27 cellular contexts compared by ENCODE assay signal in the genomic region with DNA sequence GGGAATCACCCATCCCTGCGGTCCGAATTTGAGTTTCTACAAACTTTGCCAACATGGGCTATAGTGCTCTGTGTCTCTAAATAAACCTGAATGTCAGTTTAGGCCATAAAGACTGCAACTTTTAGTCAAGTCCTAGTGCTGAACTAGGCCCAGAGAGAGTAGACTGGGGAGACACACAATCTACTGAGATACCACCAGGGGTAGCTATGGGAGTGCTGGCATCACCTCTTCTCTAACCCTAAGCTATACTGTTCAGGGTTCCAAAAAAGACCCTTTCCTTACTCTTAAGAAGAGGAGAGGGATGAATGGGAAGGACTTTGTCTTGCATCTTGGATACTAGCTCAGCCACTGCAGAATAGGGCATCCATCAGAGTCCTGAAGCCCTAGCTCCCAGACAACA.
"Had no signal": no experiment of that assay in that cellular context is flagged by ENCODE, and none has a peak within 500 bp of the region (broad histone marks: within the 10 kb centered on the region; RNA-seq: fewer than 3 reads in every experiment).

No MANE protein-coding gene starts in this region.

- H3K4me1 ChIP-seq: adrenal gland, breast epithelium had no signal

- H3K4me2 ChIP-seq: PC-9 had no signal

- H3K9me3 ChIP-seq: adrenal gland had no signal

- FAIRE-seq: TTC549 had no signal

- H3K36me3 ChIP-seq: adrenal gland, breast epithelium had no signal

- H3K27ac ChIP-seq: adrenal gland, breast epithelium, PC-9 had no signal

- H2AFZ ChIP-seq: PC-9 had no signal

- DNase-seq: activated CD4-positive, alpha-beta memory T cell treated with anti-CD3 and anti-CD28 coated beads, Interleukin-2, amount 10 ng/mL, durations not matched to agents 7 days and 5 days; activated CD4-positive, alpha-beta T cell treated with anti-CD3 and anti-CD28 coated beads for 36 hours; activated CD4-positive, alpha-beta T cell treated with anti-CD3 and anti-CD28 coated beads, Interleukin-2, amount 50 U/mL, for 1 hour; activated naive CD4-positive, alpha-beta T cell treated with anti-CD3 and anti-CD28 coated beads, Interleukin-2, amount 50 U/mL, for 16 hours; activated naive CD8-positive, alpha-beta T cell treated with anti-CD3 and anti-CD28 coated beads, Interleukin-2, amount 10 ng/mL, durations not matched to agents 7 days and 5 days; activated T-cell treated with anti-CD3 and anti-CD28 coated beads for 4 hours; activated T-cell treated with anti-CD3 and anti-CD28 coated beads, Interleukin-2, amount 50 U/mL, for 48 hours; adrenal gland; aorta; caudate nucleus; KG1; MV-4-11; NCI-H1092 treated with DMSO at 0.1 percent for 48 hours; NCI-H1417 treated with DMSO at 0.1 percent for 48 hours; NCI-H1694; NCI-H2029; NCI-H2107; NCI-H2171 treated with DMSO at 0.1 percent for 48 hours; NCI-H226; NCI-H526 treated with DMSO at 0.1 percent for 48 hours; SIG-M5; T-cell; T-helper 2 cell; T1000 had no signal

- H3K4me3 ChIP-seq: adrenal gland, breast epithelium, PC-9 had no signal

- H3K27me3 ChIP-seq: adrenal gland, breast epithelium had no signal
